15 cellular contexts compared by ENCODE assay signal in the genomic region with DNA sequence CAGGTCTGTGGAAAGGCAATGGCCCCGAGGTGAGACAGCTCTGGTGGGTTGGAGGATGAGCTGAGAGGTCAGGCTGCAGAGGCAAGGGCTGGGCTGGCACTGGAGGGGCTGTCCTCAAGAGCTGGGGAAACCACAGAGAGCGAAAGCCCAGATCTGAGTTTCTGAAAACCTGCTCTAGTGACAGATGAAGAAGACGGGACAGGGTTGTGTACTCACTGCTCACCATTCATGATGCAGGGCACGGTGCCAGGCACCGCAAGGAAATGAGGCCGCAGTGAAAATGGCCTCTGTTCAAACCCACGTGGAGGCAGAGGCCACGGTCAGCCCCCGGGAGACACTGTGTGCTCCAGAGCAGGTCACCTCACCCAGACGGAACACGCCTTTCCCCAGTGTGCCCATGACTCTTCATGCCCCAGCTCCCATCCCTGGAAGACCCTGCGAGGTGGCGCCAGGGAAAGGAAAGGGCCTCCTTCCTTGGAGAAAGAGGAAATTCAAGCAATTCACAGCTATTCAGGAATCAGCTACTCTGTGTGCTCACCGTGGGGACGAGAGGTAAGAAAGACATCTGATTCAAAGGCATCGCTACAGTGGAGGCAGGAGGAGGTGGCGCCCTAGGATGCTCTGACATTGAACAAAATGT. TPM values are rescaled to one million over a fixed set of nuclear protein-coding genes. Genes with fewer than 3 reads are reported as not detected.
DNase-seq lines count a peak whose midpoint lies in the region; ATAC-seq, FAIRE-seq and TF ChIP-seq lines count a peak whose summit lies in the region.
"Had no signal": no experiment of that assay in that cellular context is flagged by ENCODE, and none has a peak within 500 bp of the region (broad histone marks: within the 10 kb centered on the region; RNA-seq: fewer than 3 reads in every experiment).

No MANE protein-coding gene starts in this region.

- peaks cover 10% of the 10 kb centered on the region for H3K27me3 Mint-ChIP-seq in HFFc6 (ENCODE audit: insufficient read depth)

- TF ChIP-seq CTCF in kidney (IDR thresholded peaks at IDR 0.05; ENCODE audit: borderline replicate concordance, extremely low read depth, insufficient read depth) = no peak
- no peak for TF ChIP-seq CTCF in OCI-LY7 (conservative IDR thresholded peaks at IDR 0.05; ENCODE audit: low read length)
- no peak for TF ChIP-seq CTCF in HFFc6 (IDR thresholded peaks at IDR 0.05)

- H3K4me3 Mint-ChIP-seq in HFFc6 = no peak overlapping the region
- H3K4me3 Mint-ChIP-seq: activated naive CD8-positive, alpha-beta T cell; WTC11 had no signal

- in situ Hi-C loops in KBM-7 (cut with MboI; ENCODE audit: low pct_unique_long_range_greater_than_20kb, low sequenced_read_pairs) = no loop called here

- H3K9ac ChIP-seq in kidney (ENCODE audit: low read length in 2 of 2) = no peak overlapping the region

- 0 out of 2 replicates have a peak, but pooled peaks cover 4% of the 10 kb centered on the region for H3K36me3 Mint-ChIP-seq in HFFc6 (ENCODE audit: low read depth)
- H3K36me3 Mint-ChIP-seq: WTC11 had no signal

- intact Hi-C loops in kidney (cut with DNase I) = no loop called here
- intact Hi-C loops in OCI-LY7 (cut with micrococcal nuclease; ENCODE audit: unreplicated experiment) = no loop called here

- no peaks in the 10 kb centered on the region for H3K9me3 Mint-ChIP-seq in HFFc6
- H3K9me3 Mint-ChIP-seq: WTC11 had no signal

- ATAC-seq in GM18867 (IDR thresholded peaks at IDR 0.05; ENCODE audit: unreplicated experiment) = peak; percentile 84
- ATAC-seq: left ventricle myocardium superior, WTC11 had no signal

- H3K79me2 ChIP-seq in OCI-LY7 (ENCODE audit: insufficient read depth, low read depth, low read length) = no peaks in the 10 kb centered on the region

- H4K20me1 ChIP-seq in OCI-LY7 (ENCODE audit: insufficient read depth, low read length) = no peaks in the 10 kb centered on the region

- TF ChIP-seq POLR2A in GM12891 (IDR thresholded peaks at IDR 0.05; ENCODE audit: low read depth, low read length) = no peak

- H3K4me3 ChIP-seq in kidney (ENCODE audit: low read length in 2 of 2) (no peak overlapping the region), OCI-LY7 (ENCODE audit: low read depth, low read length, poor library complexity, severe bottlenecking) (no peak overlapping the region)
- H3K4me3 ChIP-seq: esophagus muscularis mucosa, SK-N-MC, thoracic aorta had no signal

- H3K9me2 ChIP-seq in OCI-LY7 (ENCODE audit: insufficient read depth, low read length) = no peaks in the 10 kb centered on the region

- DNase-seq in CD1c-positive myeloid dendritic cell (ENCODE audit: extremely low spot score) = peak; percentile 19
- DNase-seq in KBM-7 = peak; percentile 17
- peak; percentile 50 for DNase-seq in kidney
- no peak for DNase-seq in NCI-H2227 treated with DMSO at 0.1 percent for 48 hours (lab: John Stamatoyannopoulos, UW)
- DNase-seq in OCI-LY7 (ENCODE audit: low spot score) = no peak
- no peak for DNase-seq in GM12891 (ENCODE audit: insufficient read length, low spot score)
- DNase-seq in HFFc6 = no peak
- DNase-seq: hypothalamus, left ventricle myocardium superior had no signal

- H3K27ac ChIP-seq in kidney (ENCODE audit: low read depth in 2 of 2, low read length in 2 of 2) (no peak overlapping the region), OCI-LY7 (ENCODE audit: low read depth, low read length, poor library complexity, severe bottlenecking) (no peak overlapping the region)
- H3K27ac ChIP-seq: esophagus muscularis mucosa, SK-N-MC, thoracic aorta had no signal

- H2AFZ ChIP-seq in OCI-LY7 (ENCODE audit: low read length) = no peak overlapping the region

- no peak overlapping the region for H3K27ac Mint-ChIP-seq in HFFc6
- H3K27ac Mint-ChIP-seq: activated naive CD8-positive, alpha-beta T cell; WTC11 had no signal

- BruUV-seq in OCI-LY7 (replicated peaks; lab: Mats Ljungman, UMichigan) = no TSS peak

- H3K9me3 ChIP-seq in kidney (ENCODE audit: control insufficient read depth in 1 of 2, low read length in 2 of 2) (no peaks in the 10 kb centered on the region), OCI-LY7 (ENCODE audit: low read length) (no peaks in the 10 kb centered on the region)
- H3K9me3 ChIP-seq: esophagus muscularis mucosa, thoracic aorta had no signal

- POLR2A ChIA-PET in OCI-LY7 (lab: Charles Lee) = interaction anchor here (0.7 kb wide), 1 partner anchor 15 kb away, joined by 5 read pairs; no protein-coding TSS in a partner anchor

- H3K4me2 ChIP-seq in OCI-LY7 (ENCODE audit: low read length) = no peak overlapping the region

- FAIRE-seq in kidney (lab: Jason Lieb, UNC) = no peak
- no peak for FAIRE-seq in GM12891 (lab: Jason Lieb, UNC)

- peaks cover 38% of the 10 kb centered on the region for H3K4me1 Mint-ChIP-seq in HFFc6 (ENCODE audit: low read depth)

- H3K36me3 ChIP-seq in kidney (ENCODE audit: control insufficient read depth in 1 of 2, insufficient read depth in 2 of 2, low read length in 2 of 2) = no peaks in the 10 kb centered on the region
- H3K36me3 ChIP-seq in OCI-LY7 (ENCODE audit: insufficient read depth, low read length) = no peaks in the 10 kb centered on the region
- H3K36me3 ChIP-seq: esophagus muscularis mucosa, thoracic aorta had no signal

- CTCF ChIA-PET in OCI-LY7 (lab: Charles Lee; ENCODE audit: unreplicated experiment) = no interaction called here

- H3K4me1 ChIP-seq in kidney (ENCODE audit: control insufficient read depth in 1 of 2, insufficient read depth in 1 of 2, low read depth in 1 of 2, low read length in 2 of 2) = peaks cover 18 to 30% of the 10 kb centered on the region in 2 donors
- H3K4me1 ChIP-seq in OCI-LY7 (ENCODE audit: insufficient read depth, low read length, poor library complexity, severe bottlenecking) = peaks cover 21% of the 10 kb centered on the region

TF ChIP-seq in GM12891, 5 proteins besides CTCF, POLR2A, EP300 and RAD21:
- TF ChIP-seq POU2F2 (IDR thresholded peaks at IDR 0.05; ENCODE audit: low read depth, low read length) (no peak), POLR2AphosphoS5 (IDR thresholded peaks at IDR 0.05; ENCODE audit: low read depth, low read length) (no peak), SPI1 (IDR thresholded peaks at IDR 0.05; ENCODE audit: low read depth, low read length) (no peak), PAX5 (IDR thresholded peaks at IDR 0.05; ENCODE audit: insufficient read depth, low read length, severe bottlenecking) (no peak)

RNA-seq across cellular contexts. Expression of gene ID2, which starts 24.3 kb away (rescaled TPM):
- 74.6 TPM for total RNA-seq in kidney
- 113 TPM for polyA plus RNA-seq in kidney (ENCODE audit: insufficient read depth, low read depth, low replicate concordance)
- 439 and 498 TPM in 2 replicates for total RNA-seq in OCI-LY7 (2014; rRNA removed; shearing (Covaris generic))
- 69.8 and 79.3 TPM in 2 replicates for total RNA-seq in OCI-LY7 (2022)
- 22.0 TPM for polyA plus RNA-seq in GM12891 (2012; ENCODE audit: low read depth, missing spikeins)
- 10 to 100 TPM; 81.3 to 97.1 (median 88.1) TPM for total RNA-seq in HFFc6 (2021; fragmentation: NEBNext Ultra II Directional; extraction: Animal tissue kit (Norgen Biotek cat#: 25700))

Comparison
In these comparisons a context has a peak if more than half of its experiments do, and no peak if none do; other contexts are left out.
1. DNase-seq: peak in CD1c-positive myeloid dendritic cell (single experiment), KBM-7 (single experiment) and kidney (single experiment); none in NCI-H2227 treated with DMSO at 0.1 percent for 48 hours (single experiment), OCI-LY7 (single experiment), GM12891 (single experiment) and HFFc6 (single experiment).